2 cellular contexts compared by ENCODE assay signal in genomic region chr3:44856663-44857062, GRCh38. TPM values are rescaled to one million over a fixed set of nuclear protein-coding genes. Genes with fewer than 3 reads are reported as not detected.
"Had no signal": no experiment of that assay in that cellular context is flagged by ENCODE, and none has a peak within 500 bp of the region (broad histone marks: within the 10 kb centered on the region; RNA-seq: fewer than 3 reads in every experiment).

No MANE protein-coding gene starts in this region.

RNA-seq across cellular contexts. Expression of gene TGM4, which starts 17.7 kb away (rescaled TPM):
- total RNA-seq: HT-29, HT1080 had no signal
